8 cellular contexts compared by ENCODE assay signal in the genomic region with DNA sequence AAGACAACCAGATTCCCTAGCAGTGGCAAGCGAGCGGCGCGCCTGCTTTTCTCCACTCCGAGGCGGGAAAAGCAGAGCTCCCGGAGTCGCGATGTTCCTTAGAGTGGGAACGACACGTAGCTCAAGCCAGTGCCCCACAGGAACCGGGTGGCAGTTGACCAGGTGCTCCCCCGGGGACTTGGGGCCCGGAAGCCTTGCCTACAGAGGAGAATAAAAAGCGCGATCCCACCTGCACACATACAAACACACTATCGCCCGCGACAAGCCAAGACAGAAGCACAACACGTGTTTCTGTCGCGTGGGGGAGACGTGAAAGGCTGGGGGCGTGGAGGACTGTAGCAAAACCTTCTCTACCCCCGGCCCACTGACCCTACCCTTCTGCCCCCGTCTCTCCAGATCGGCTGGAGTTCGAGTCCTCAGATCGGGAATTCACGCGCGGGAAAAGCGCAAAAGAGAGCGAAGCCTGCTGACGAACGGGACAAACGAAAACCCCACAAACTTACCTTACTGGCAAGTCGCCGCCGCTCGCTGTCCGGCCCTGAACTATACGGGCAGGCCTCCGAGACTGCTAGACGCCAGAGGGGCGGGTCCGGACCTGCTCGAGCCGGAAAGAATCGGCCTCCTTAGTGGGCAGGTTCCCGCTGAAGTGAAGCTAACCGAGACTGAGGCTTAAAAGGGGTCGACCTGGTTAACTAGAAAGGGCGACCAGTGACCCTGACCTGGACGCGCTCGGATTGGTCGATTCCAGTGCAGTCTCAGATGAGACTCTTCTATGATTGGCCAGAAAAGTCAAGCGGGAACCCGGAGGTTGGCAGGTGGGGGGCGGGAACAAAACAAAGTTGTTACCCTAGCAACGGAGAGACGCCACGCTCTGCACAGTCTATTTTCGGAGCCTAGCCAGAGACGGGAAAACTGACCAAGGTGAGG. TPM values are rescaled to one million over a fixed set of nuclear protein-coding genes. Genes with fewer than 3 reads are reported as not detected.
DNase-seq lines count a peak whose midpoint lies in the region; ATAC-seq, FAIRE-seq and TF ChIP-seq lines count a peak whose summit lies in the region.

A gene (plus strand): TSS at position 842 of the 927 bp plus-strand sequence. CDS start 6,265 bp downstream, outside the sequence.
A gene with protein sequence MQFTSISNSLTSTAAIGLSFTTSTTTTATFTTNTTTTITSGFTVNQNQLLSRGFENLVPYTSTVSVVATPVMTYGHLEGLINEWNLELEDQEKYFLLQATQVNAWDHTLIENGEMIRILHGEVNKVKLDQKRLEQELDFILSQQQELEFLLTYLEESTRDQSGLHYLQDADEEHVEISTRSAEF (minus strand): TSS at position 664 of the 927 bp plus-strand sequence. CDS start 31,287 bp downstream, outside the sequence.

- H3K36me3 ChIP-seq in PC-3 (ENCODE audit: low read depth, low read length) (no peaks in the 10 kb centered on the region), gastroesophageal sphincter (no peaks in the 10 kb centered on the region), osteoblast (ENCODE audit: insufficient read depth, low read length) (no peaks in the 10 kb centered on the region), tibial artery (no peaks in the 10 kb centered on the region)

- H3K4me1 ChIP-seq in PC-3 (ENCODE audit: insufficient read depth, low read length), result peaks cover 6% of the 10 kb centered on the region; the same call in 1 of the 2 replicates
- H3K4me1 ChIP-seq in gastroesophageal sphincter, result peaks cover 0 to 4% (median 0%) of the 10 kb centered on the region in 3 donors
- H3K4me1 ChIP-seq in osteoblast (ENCODE audit: insufficient read depth, low read length), result no peaks in the 10 kb centered on the region
- H3K4me1 ChIP-seq in tibial artery, result no peaks in the 10 kb centered on the region

- H2AFZ ChIP-seq in PC-3 (ENCODE audit: low read length) (peak within 1 kb of the TSS; percentile 100), osteoblast (ENCODE audit: low read length) (peak within 1 kb of the TSS; percentile 78)

- H3K4me3 ChIP-seq in PC-3 (ENCODE audit: low read length) (peak within 1 kb of the TSS; percentile 89), gastroesophageal sphincter (peak within 1 kb of the TSS; percentile 52 to 60), osteoblast (ENCODE audit: insufficient read depth, low read length) (peak within 1 kb of the TSS; percentile 40), tibial artery (peak within 1 kb of the TSS; percentile 42 to 44)

- no peaks in the 10 kb centered on the region for H3K79me2 ChIP-seq in PC-3 (ENCODE audit: low read length)
- no peaks in the 10 kb centered on the region for H3K79me2 ChIP-seq in osteoblast (ENCODE audit: insufficient read depth, low read length)

- peak within 1 kb of the TSS; percentile 95 for H3K4me2 ChIP-seq in PC-3 (ENCODE audit: low read length)
- peak within 1 kb of the TSS; percentile 76 for H3K4me2 ChIP-seq in osteoblast (ENCODE audit: insufficient read depth, low read length)

- no peaks in the 10 kb centered on the region for H3K9me2 ChIP-seq in PC-3 (replicated peaks; ENCODE audit: low read length)

- ATAC-seq in GM21367 (IDR thresholded peaks at IDR 0.05; ENCODE audit: unreplicated experiment) (peak; percentile 99), PC-3 (peak; percentile 91), gastroesophageal sphincter (peak; percentile 71)

- no peaks in the 10 kb centered on the region for H3F3A ChIP-seq in PC-3 (ENCODE audit: low read length, unreplicated experiment)

- intact Hi-C loops in PC-3 (cut with micrococcal nuclease), result loop anchor here (10.0 kb wide), 1 partner anchor 91 kb away; a partner anchor contains a TSS
- intact Hi-C loops in tibial artery (cut with DNase I; ENCODE audit: low total_unique reads), result no loop called here

- no peak for TF ChIP-seq EP300 in gastroesophageal sphincter (IDR thresholded peaks at IDR 0.05)

- no peak for TF ChIP-seq POLR2A in gastroesophageal sphincter (IDR thresholded peaks at IDR 0.05)

- TF ChIP-seq CTCF in PC-3 (conservative IDR thresholded peaks at IDR 0.05; ENCODE audit: low read depth, low read length) (no peak), gastroesophageal sphincter (IDR thresholded peaks at IDR 0.05) (no peak), osteoblast (IDR thresholded peaks at IDR 0.05; ENCODE audit: extremely low read depth, low read depth, low read length) (no peak), tibial artery (IDR thresholded peaks at IDR 0.05) (no peak)

- POLR2A ChIA-PET in PC-3 (lab: Charles Lee; ENCODE audit: unreplicated experiment), result no interaction called here

- DNase-seq in CD1c-positive myeloid dendritic cell (ENCODE audit: extremely low spot score) (peak; percentile 56), HTR-8/SVneo (ENCODE audit: insufficient read length, low spot score) (peak; percentile 62), PC-3 (peak; percentile 70), osteoblast (ENCODE audit: insufficient read length, low spot score, missing footprints) (peak; percentile 58), tibial artery (peak; percentile 24 to 64)
- peak; percentile 86 for DNase-seq in activated effector memory CD4-positive, alpha-beta T cell treated with anti-CD3 and anti-CD28 coated beads, Interleukin-2, amount 50 U/mL, for 16 hours

- H3K9me3 ChIP-seq in PC-3 (ENCODE audit: low read length) (no peaks in the 10 kb centered on the region), gastroesophageal sphincter (no peaks in the 10 kb centered on the region), osteoblast (ENCODE audit: low read depth, low read length) (no peaks in the 10 kb centered on the region), tibial artery (no peaks in the 10 kb centered on the region)

- no peaks in the 10 kb centered on the region for H4K20me1 ChIP-seq in PC-3 (ENCODE audit: low read length)
- H4K20me1 ChIP-seq in osteoblast (ENCODE audit: insufficient read depth, low read length), result no peaks in the 10 kb centered on the region

- BruUV-seq in PC-3 (replicated peaks; lab: Mats Ljungman, UMichigan), result no TSS peak

- no peak for FAIRE-seq in HTR-8/SVneo (lab: Jason Lieb, UNC)

- peak within 1 kb of the TSS; percentile 74 for H3K9ac ChIP-seq in PC-3 (ENCODE audit: low read length)

- CTCF ChIA-PET in PC-3 (lab: Charles Lee), result no interaction called here

- H3K27me3 ChIP-seq in PC-3 (ENCODE audit: low read length) (no peaks in the 10 kb centered on the region), gastroesophageal sphincter (no peaks in the 10 kb centered on the region), osteoblast (ENCODE audit: insufficient read depth, low read length) (no peaks in the 10 kb centered on the region), tibial artery (no peaks in the 10 kb centered on the region)

- H3K27ac ChIP-seq in PC-3 (ENCODE audit: low read length), result no peak within 1 kb of the TSS
- H3K27ac ChIP-seq in gastroesophageal sphincter, result no peak within 1 kb of the TSS
- no peak within 1 kb of the TSS for H3K27ac ChIP-seq in osteoblast (ENCODE audit: low read depth, low read length)
- no peak within 1 kb of the TSS for H3K27ac ChIP-seq in tibial artery

- WGBS in gastroesophageal sphincter (ENCODE audit: low coverage in 1 of 2), 2 donors, result 0% methylated on average over 5 of the region's 66 CpGs; no CpG with 5 or more reads in 1 of the 2 donors

RNA-seq across cellular contexts. Expression of the first gene that starts in this region (rescaled TPM):
- total RNA-seq in PC-3 (2014; rRNA removed) (not detected in 2 replicates), gastroesophageal sphincter (under 1 TPM in 1 of 4 donors, not detected in 3; 0.19 TPM), osteoblast (not detected in 2 replicates)

RNA-seq across cellular contexts. Expression of the second gene that starts in this region (rescaled TPM):
- 4.8 and 9.9 TPM in 2 replicates for total RNA-seq in PC-3 (2014; rRNA removed)
- under 1 TPM in 2 of 4 donors, not detected in 2; 0.27 to 0.39 TPM for total RNA-seq in gastroesophageal sphincter
- not detected in 2 replicates for total RNA-seq in osteoblast

Comparison
In these comparisons a context has a peak if more than half of its experiments do, and no peak if none do; other contexts are left out.
1. Peak in ATAC-seq and H3K4me3 ChIP-seq in gastroesophageal sphincter; RNA of the genes that start here not detected or under 1 TPM.
2. Peak in DNase-seq, H3K4me3 ChIP-seq and H3K4me2 ChIP-seq in osteoblast; RNA of the genes that start here not detected or under 1 TPM.